ENCODE assay signal across 18 cellular contexts in the genomic region with DNA sequence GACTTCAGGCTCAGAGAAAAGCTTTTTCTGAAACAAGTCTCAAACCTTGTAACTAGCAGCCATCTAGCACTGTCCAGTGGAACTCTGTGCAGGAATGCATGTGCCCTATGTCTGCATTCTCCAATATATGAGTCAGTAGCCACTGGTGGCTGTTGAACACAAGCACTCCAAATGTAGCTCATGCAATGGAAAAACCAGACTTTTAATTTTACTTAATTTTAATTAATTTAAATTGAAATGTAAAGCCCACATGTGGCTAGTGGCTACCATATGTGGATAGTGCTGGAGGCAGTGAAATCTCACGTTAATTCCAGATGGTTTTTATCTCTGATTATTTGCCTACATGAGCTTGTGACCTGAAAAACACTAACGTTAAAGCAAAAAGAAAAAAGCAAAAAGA.
DNase-seq lines count a peak whose midpoint lies in the region; ATAC-seq, FAIRE-seq and TF ChIP-seq lines count a peak whose summit lies in the region.
"Had no signal": no experiment of that assay in that cellular context is flagged by ENCODE, and none has a peak within 500 bp of the region (broad histone marks: within the 10 kb centered on the region; RNA-seq: fewer than 3 reads in every experiment).

No MANE protein-coding gene starts in this region.

- CTCF ChIA-PET in activated CD8-positive, alpha-beta T cell treated with anti-CD3 and anti-CD28 coated beads for 36 hours (lab: Charles Lee) = interaction anchor here (0.5 kb wide), 1 partner anchor 44 kb away, joined by 3 read pairs; no protein-coding TSS in a partner anchor

- H3K9me3 Mint-ChIP-seq in activated naive CD8-positive, alpha-beta T cell treated with anti-CD3 and anti-CD28 coated beads, Interleukin-2, amount 50 U/mL, for 24 hours = no peaks in the 10 kb centered on the region
- H3K9me3 Mint-ChIP-seq in activated naive CD8-positive, alpha-beta T cell treated with anti-CD3 and anti-CD28 coated beads for 36 hours = no peaks in the 10 kb centered on the region
- no peaks in the 10 kb centered on the region for H3K9me3 Mint-ChIP-seq in activated CD8-positive, alpha-beta T cell treated with anti-CD3 and anti-CD28 coated beads for 36 hours
- H3K9me3 Mint-ChIP-seq: memory B cell; stimulated activated effector memory CD8-positive, alpha-beta T cell treated with anti-CD3 and anti-CD28 coated beads, Interleukin-12 subunit alpha, Interleukin-12 subunit beta, amount 100 ng/mL, for 72 hours had no signal

- peaks cover 4% of the 10 kb centered on the region for H3K4me1 Mint-ChIP-seq in activated naive CD8-positive, alpha-beta T cell treated with anti-CD3 and anti-CD28 coated beads, Interleukin-2, amount 50 U/mL, for 24 hours
- H3K4me1 Mint-ChIP-seq in activated naive CD8-positive, alpha-beta T cell treated with anti-CD3 and anti-CD28 coated beads for 36 hours = peaks cover 2% of the 10 kb centered on the region
- peaks cover 8% of the 10 kb centered on the region for H3K4me1 Mint-ChIP-seq in activated CD8-positive, alpha-beta T cell treated with anti-CD3 and anti-CD28 coated beads for 36 hours (ENCODE audit: low read depth)
- H3K4me1 Mint-ChIP-seq: memory B cell had no signal

- FAIRE-seq in RCC 7860 (lab: Jason Lieb, UNC) (peak; percentile 80), urothelium cell line (lab: Jason Lieb, UNC) (peak; percentile 48)

- no peaks in the 10 kb centered on the region for H3K36me3 Mint-ChIP-seq in activated naive CD8-positive, alpha-beta T cell treated with anti-CD3 and anti-CD28 coated beads, Interleukin-2, amount 50 U/mL, for 24 hours (ENCODE audit: low read depth)
- no peaks in the 10 kb centered on the region for H3K36me3 Mint-ChIP-seq in activated naive CD8-positive, alpha-beta T cell treated with anti-CD3 and anti-CD28 coated beads for 36 hours
- no peaks in the 10 kb centered on the region for H3K36me3 Mint-ChIP-seq in activated CD8-positive, alpha-beta T cell treated with anti-CD3 and anti-CD28 coated beads for 36 hours (ENCODE audit: low read depth)
- H3K36me3 Mint-ChIP-seq: memory B cell; stimulated activated effector memory CD8-positive, alpha-beta T cell treated with anti-CD3 and anti-CD28 coated beads, Interleukin-12 subunit alpha, Interleukin-12 subunit beta, amount 100 ng/mL, for 72 hours had no signal

- H3K4me3 Mint-ChIP-seq in activated naive CD8-positive, alpha-beta T cell treated with anti-CD3 and anti-CD28 coated beads, Interleukin-2, amount 50 U/mL, for 24 hours = no peak overlapping the region
- no peak overlapping the region for H3K4me3 Mint-ChIP-seq in activated naive CD8-positive, alpha-beta T cell treated with anti-CD3 and anti-CD28 coated beads for 36 hours
- no peak overlapping the region for H3K4me3 Mint-ChIP-seq in activated CD8-positive, alpha-beta T cell treated with anti-CD3 and anti-CD28 coated beads for 36 hours
- H3K4me3 Mint-ChIP-seq: memory B cell; stimulated activated effector memory CD8-positive, alpha-beta T cell treated with anti-CD3 and anti-CD28 coated beads, Interleukin-12 subunit alpha, Interleukin-12 subunit beta, amount 100 ng/mL, for 72 hours had no signal

- intact Hi-C loops in activated CD8-positive, alpha-beta T cell treated with anti-CD3 and anti-CD28 coated beads for 36 hours (cut with micrococcal nuclease) = no loop called here

- POLR2A ChIA-PET in activated CD8-positive, alpha-beta T cell treated with anti-CD3 and anti-CD28 coated beads for 36 hours (lab: Charles Lee) = no interaction called here

- TF ChIP-seq CTCF in epithelial cell of esophagus (IDR thresholded peaks at IDR 0.05; ENCODE audit: insufficient read depth, low read depth, low read length, missing control alignments) = no peak
- no peak for TF ChIP-seq CTCF in activated CD8-positive, alpha-beta T cell treated with anti-CD3 and anti-CD28 coated beads for 36 hours (IDR thresholded peaks at IDR 0.05)

- no peak overlapping the region for H3K27ac Mint-ChIP-seq in activated naive CD8-positive, alpha-beta T cell treated with anti-CD3 and anti-CD28 coated beads, Interleukin-2, amount 50 U/mL, for 24 hours
- H3K27ac Mint-ChIP-seq in activated naive CD8-positive, alpha-beta T cell treated with anti-CD3 and anti-CD28 coated beads for 36 hours = no peak overlapping the region
- no peak overlapping the region for H3K27ac Mint-ChIP-seq in activated CD8-positive, alpha-beta T cell treated with anti-CD3 and anti-CD28 coated beads for 36 hours
- H3K27ac Mint-ChIP-seq: memory B cell; stimulated activated effector memory CD8-positive, alpha-beta T cell treated with anti-CD3 and anti-CD28 coated beads, Interleukin-12 subunit alpha, Interleukin-12 subunit beta, amount 100 ng/mL, for 72 hours had no signal

- no peaks in the 10 kb centered on the region for H3K27me3 Mint-ChIP-seq in activated naive CD8-positive, alpha-beta T cell treated with anti-CD3 and anti-CD28 coated beads, Interleukin-2, amount 50 U/mL, for 24 hours
- no peaks in the 10 kb centered on the region for H3K27me3 Mint-ChIP-seq in activated naive CD8-positive, alpha-beta T cell treated with anti-CD3 and anti-CD28 coated beads for 36 hours
- H3K27me3 Mint-ChIP-seq in activated CD8-positive, alpha-beta T cell treated with anti-CD3 and anti-CD28 coated beads for 36 hours = peaks cover 2% of the 10 kb centered on the region

- no peak for DNase-seq in activated naive CD8-positive, alpha-beta T cell treated with anti-CD3 and anti-CD28 coated beads, Interleukin-2, amount 50 U/mL, for 24 hours
- no peak for DNase-seq in activated naive CD8-positive, alpha-beta T cell treated with anti-CD3 and anti-CD28 coated beads for 36 hours
- DNase-seq in RCC 7860 (ENCODE audit: low spot score) (peak; percentile 72), epithelial cell of esophagus (ENCODE audit: low read depth) (peak; percentile 55), urothelium cell line (ENCODE audit: low spot score) (peak; percentile 72)
- no peak for DNase-seq in activated CD8-positive, alpha-beta T cell treated with anti-CD3 and anti-CD28 coated beads for 36 hours
- DNase-seq: 8988T; activated effector memory CD4-positive, alpha-beta T cell treated with Interleukin-2 at 50 U/mL for 16 hours; body of pancreas; MM.1S; NCI-H2081 treated with DMSO at 0.1 percent for 48 hours; SHP77; transverse colon had no signal

- peak; percentile 40 for ATAC-seq in activated naive CD8-positive, alpha-beta T cell treated with anti-CD3 and anti-CD28 coated beads, Interleukin-2, amount 50 U/mL, for 24 hours
- ATAC-seq in GM19452 (IDR thresholded peaks at IDR 0.05; ENCODE audit: unreplicated experiment) (no peak), GM19023 (IDR thresholded peaks at IDR 0.05; ENCODE audit: unreplicated experiment) (no peak)
- no peak for ATAC-seq in activated CD8-positive, alpha-beta T cell treated with anti-CD3 and anti-CD28 coated beads for 36 hours
- ATAC-seq: body of pancreas; sciatic nerve; stimulated activated effector memory CD8-positive, alpha-beta T cell treated with anti-CD3 and anti-CD28 coated beads, Interleukin-12 subunit alpha, Interleukin-12 subunit beta, amount 100 ng/mL, for 72 hours had no signal

- H3K4me3 ChIP-seq in epithelial cell of esophagus (ENCODE audit: low read length) = no peak overlapping the region
- H3K4me3 ChIP-seq: body of pancreas, transverse colon had no signal

Comparison
In these comparisons a context has a peak if more than half of its experiments do, and no peak if none do; other contexts are left out.
1. DNase-seq: peak in RCC 7860 (single experiment), epithelial cell of esophagus (single experiment) and urothelium cell line (single experiment); none in activated naive CD8-positive, alpha-beta T cell treated with anti-CD3 and anti-CD28 coated beads, Interleukin-2, amount 50 U/mL, for 24 hours (single experiment), activated naive CD8-positive, alpha-beta T cell treated with anti-CD3 and anti-CD28 coated beads for 36 hours (single experiment) and activated CD8-positive, alpha-beta T cell treated with anti-CD3 and anti-CD28 coated beads for 36 hours (single experiment).